In genomic region chr1:107786214-107786842, GRCh38 we compare ENCODE assay signal across 15 cellular contexts.
DNase-seq lines count a peak whose midpoint lies in the region; ATAC-seq and TF ChIP-seq lines count a peak whose summit lies in the region.
"Had no signal": no experiment of that assay in that cellular context is flagged by ENCODE, and none has a peak within 500 bp of the region (broad histone marks: within the 10 kb centered on the region; RNA-seq: fewer than 3 reads in every experiment).

No MANE protein-coding gene starts in this region.

- POLR2A ChIA-PET in CD4-positive, alpha-beta T cell (lab: Charles Lee), result interaction anchor here (0.5 to 2.1 kb wide), 5 partner anchors 178 to 414 kb away, joined by 3 to 7 read pairs (median 4); partner anchors contain the start of gene SLC25A24

- ATAC-seq in CD4-positive, alpha-beta T cell (ENCODE audit: poor library complexity), result peak; percentile 84
- ATAC-seq in lower lobe of right lung (peak; percentile 51 to 60), GM19395 (IDR thresholded peaks at IDR 0.05; ENCODE audit: unreplicated experiment) (no peak), HG02588 (IDR thresholded peaks at IDR 0.05; ENCODE audit: unreplicated experiment) (no peak)

- H3K79me2 ChIP-seq in trophoblast cell (ENCODE audit: control insufficient read depth, insufficient read depth, low read length, poor library complexity), result no peaks in the 10 kb centered on the region

- CTCF ChIA-PET in CD4-positive, alpha-beta T cell (lab: Charles Lee), result interaction anchor here (1.0 kb wide), 1 partner anchor 339 kb away, joined by 4 read pairs; no protein-coding TSS in a partner anchor

- H3K9ac ChIP-seq in trophoblast cell (ENCODE audit: low read length), result no peak overlapping the region

- H3K36me3 ChIP-seq in lower lobe of right lung, result no peaks in the 10 kb centered on the region
- H3K36me3 ChIP-seq in trophoblast cell (ENCODE audit: control insufficient read depth in 1 of 2, insufficient read depth in 2 of 2, low read length in 2 of 2), result peaks cover 0 to 2% of the 10 kb centered on the region in 2 experiments
- H3K36me3 ChIP-seq: cardiac muscle cell, esophagus squamous epithelium, prostate gland, stomach had no signal

- H3K18ac ChIP-seq in trophoblast cell (ENCODE audit: low read length), result no peak overlapping the region

- H3K79me1 ChIP-seq in trophoblast cell (ENCODE audit: low read length), result no peaks in the 10 kb centered on the region

- H3K23ac ChIP-seq in trophoblast cell (ENCODE audit: low read length), result no peak overlapping the region

- no peak for DNase-seq in CD4-positive, alpha-beta T cell
- DNase-seq in T-helper 2 cell treated with Interferon-gamma antibody and Interleukin-4, amounts not matched to agents 5 μg/mL and 100 μg/mL, for 36 hours (ENCODE audit: low spot score), result no peak
- DNase-seq in lower lobe of right lung (no peak), posterior vena cava (ENCODE audit: low spot score) (no peak), trophoblast cell (no peak)
- DNase-seq: Caco-2; esophagus squamous epithelium; stimulated activated CD4-positive, alpha-beta T cell treated with anti-CD3 and anti-CD28 coated beads, Interleukin-4, amount 100 ng/mL, for 1 hour; stomach; T1000 had no signal

- H2BK5ac ChIP-seq in trophoblast cell (ENCODE audit: low read depth, low read length, poor library complexity), result no peak overlapping the region

- intact Hi-C loops in CD4-positive, alpha-beta T cell (cut with DNase I, micrococcal nuclease), result loop anchor here (1.0 to 10.0 kb wide), 6 partner anchors 108 to 858 kb away; no protein-coding TSS in a partner anchor
- intact Hi-C loops in lower lobe of right lung (cut with DNase I), result no loop called here
- intact Hi-C loops in posterior vena cava (cut with DNase I), result loop anchor here in 1 of 2 donors (5.0 kb wide), 1 partner anchor 341 kb away; no protein-coding TSS in a partner anchor

- no peak overlapping the region for H3K14ac ChIP-seq in trophoblast cell (ENCODE audit: low read length)

- H2AK5ac ChIP-seq in trophoblast cell (ENCODE audit: low read length), result no peak overlapping the region

- no peak overlapping the region for H4K91ac ChIP-seq in trophoblast cell (ENCODE audit: low read depth, low read length)

- H3K4me1 ChIP-seq in lower lobe of right lung (peaks cover 36% of the 10 kb centered on the region), trophoblast cell (ENCODE audit: control insufficient read depth in 1 of 2, insufficient read depth in 2 of 2, low read length in 2 of 2) (no peaks in the 10 kb centered on the region)
- H3K4me1 ChIP-seq: Caco-2 had no signal

- H3K36me3 Mint-ChIP-seq in CD4-positive, alpha-beta T cell (ENCODE audit: low read depth), result no peaks in the 10 kb centered on the region
- H3K36me3 Mint-ChIP-seq in T-helper 2 cell treated with Interferon-gamma antibody and Interleukin-4, amounts not matched to agents 5 μg/mL and 100 μg/mL, for 36 hours (ENCODE audit: low read depth), result no peaks in the 10 kb centered on the region

- WGBS in trophoblast cell (ENCODE audit: extremely low coverage, insufficient coverage, insufficient read length), result no CpG with 5 or more reads among the region's 5 CpGs

- H3K27me3 Mint-ChIP-seq in CD4-positive, alpha-beta T cell, result no peaks in the 10 kb centered on the region
- no peaks in the 10 kb centered on the region for H3K27me3 Mint-ChIP-seq in T-helper 2 cell treated with Interferon-gamma antibody and Interleukin-4, amounts not matched to agents 5 μg/mL and 100 μg/mL, for 36 hours (ENCODE audit: low read depth)

- no peaks in the 10 kb centered on the region for H3K9me3 Mint-ChIP-seq in CD4-positive, alpha-beta T cell
- no peaks in the 10 kb centered on the region for H3K9me3 Mint-ChIP-seq in T-helper 2 cell treated with Interferon-gamma antibody and Interleukin-4, amounts not matched to agents 5 μg/mL and 100 μg/mL, for 36 hours

- peak overlapping the region; percentile 88 for H3K27ac Mint-ChIP-seq in CD4-positive, alpha-beta T cell
- peak overlapping the region; percentile 84 for H3K27ac Mint-ChIP-seq in T-helper 2 cell treated with Interferon-gamma antibody and Interleukin-4, amounts not matched to agents 5 μg/mL and 100 μg/mL, for 36 hours

- H3K27ac ChIP-seq in 22Rv1 (peak overlapping the region; percentile 94), lower lobe of right lung (peak overlapping the region; percentile 64), trophoblast cell (ENCODE audit: low read depth, low read length) (no peak overlapping the region)
- H3K27ac ChIP-seq in CD4-positive, alpha-beta T cell (ENCODE audit: low read depth, low read length), result peak overlapping the region; percentile 56
- H3K27ac ChIP-seq: cardiac muscle cell, prostate gland had no signal

- no peak overlapping the region for H3K4me2 ChIP-seq in trophoblast cell (ENCODE audit: low read length)

- H3K4me3 ChIP-seq in lower lobe of right lung (peak overlapping the region; percentile 11), trophoblast cell (ENCODE audit: low read depth, low read length) (no peak overlapping the region)
- H3K4me3 ChIP-seq: cardiac muscle cell, esophagus squamous epithelium, prostate gland, stomach had no signal

- no peak overlapping the region for H2AFZ ChIP-seq in trophoblast cell (ENCODE audit: insufficient read depth, low read length, poor library complexity)

- H3K4me3 Mint-ChIP-seq in CD4-positive, alpha-beta T cell, result peak overlapping the region; percentile 66
- H3K4me3 Mint-ChIP-seq in T-helper 2 cell treated with Interferon-gamma antibody and Interleukin-4, amounts not matched to agents 5 μg/mL and 100 μg/mL, for 36 hours, result peak overlapping the region; percentile 73

- no peak overlapping the region for H4K12ac ChIP-seq in trophoblast cell (ENCODE audit: low read depth, low read length)

- H3K4ac ChIP-seq in trophoblast cell (ENCODE audit: low read depth, low read length), result no peak overlapping the region

- TF ChIP-seq CTCF in 22Rv1 (IDR thresholded peaks at IDR 0.05) (no peak), lower lobe of right lung (IDR thresholded peaks at IDR 0.05) (no peak)
- TF ChIP-seq CTCF in CD4-positive, alpha-beta T cell (IDR thresholded peaks at IDR 0.05), result no peak

- no peak overlapping the region for H2BK12ac ChIP-seq in trophoblast cell (ENCODE audit: low read length)

- no peaks in the 10 kb centered on the region for H3K9me3 ChIP-seq in CD4-positive, alpha-beta T cell (ENCODE audit: control insufficient read depth, low read length)
- no peaks in the 10 kb centered on the region for H3K9me3 ChIP-seq in lower lobe of right lung
- H3K9me3 ChIP-seq in trophoblast cell (ENCODE audit: insufficient read depth, low read depth, low read length), result no peaks in the 10 kb centered on the region
- H3K9me3 ChIP-seq: Caco-2, esophagus squamous epithelium, prostate gland, stomach had no signal

- H4K8ac ChIP-seq in trophoblast cell (ENCODE audit: low read depth, low read length), result no peak overlapping the region

- H3K27me3 ChIP-seq in CD4-positive, alpha-beta T cell (ENCODE audit: control insufficient read depth, insufficient read depth, low read length), result no peaks in the 10 kb centered on the region
- H3K27me3 ChIP-seq in lower lobe of right lung (ENCODE audit: low read depth) (no peaks in the 10 kb centered on the region), trophoblast cell (ENCODE audit: insufficient read depth, low read length) (no peaks in the 10 kb centered on the region)
- H3K27me3 ChIP-seq: cardiac muscle cell, esophagus squamous epithelium, stomach had no signal

- H2BK120ac ChIP-seq in trophoblast cell (ENCODE audit: insufficient read depth, low read length, poor library complexity), result no peak overlapping the region

- peaks cover 55% of the 10 kb centered on the region for H3K4me1 Mint-ChIP-seq in CD4-positive, alpha-beta T cell (ENCODE audit: low read depth)
- H3K4me1 Mint-ChIP-seq in T-helper 2 cell treated with Interferon-gamma antibody and Interleukin-4, amounts not matched to agents 5 μg/mL and 100 μg/mL, for 36 hours (ENCODE audit: low read depth), result peaks cover 36% of the 10 kb centered on the region

Comparison
In these comparisons a context has a peak if more than half of its experiments do, and no peak if none do; other contexts are left out.
1. ATAC-seq: peak in CD4-positive, alpha-beta T cell (single experiment) and lower lobe of right lung (2 of 2); none in GM19395 (single experiment) and HG02588 (single experiment).